In the genomic region with DNA sequence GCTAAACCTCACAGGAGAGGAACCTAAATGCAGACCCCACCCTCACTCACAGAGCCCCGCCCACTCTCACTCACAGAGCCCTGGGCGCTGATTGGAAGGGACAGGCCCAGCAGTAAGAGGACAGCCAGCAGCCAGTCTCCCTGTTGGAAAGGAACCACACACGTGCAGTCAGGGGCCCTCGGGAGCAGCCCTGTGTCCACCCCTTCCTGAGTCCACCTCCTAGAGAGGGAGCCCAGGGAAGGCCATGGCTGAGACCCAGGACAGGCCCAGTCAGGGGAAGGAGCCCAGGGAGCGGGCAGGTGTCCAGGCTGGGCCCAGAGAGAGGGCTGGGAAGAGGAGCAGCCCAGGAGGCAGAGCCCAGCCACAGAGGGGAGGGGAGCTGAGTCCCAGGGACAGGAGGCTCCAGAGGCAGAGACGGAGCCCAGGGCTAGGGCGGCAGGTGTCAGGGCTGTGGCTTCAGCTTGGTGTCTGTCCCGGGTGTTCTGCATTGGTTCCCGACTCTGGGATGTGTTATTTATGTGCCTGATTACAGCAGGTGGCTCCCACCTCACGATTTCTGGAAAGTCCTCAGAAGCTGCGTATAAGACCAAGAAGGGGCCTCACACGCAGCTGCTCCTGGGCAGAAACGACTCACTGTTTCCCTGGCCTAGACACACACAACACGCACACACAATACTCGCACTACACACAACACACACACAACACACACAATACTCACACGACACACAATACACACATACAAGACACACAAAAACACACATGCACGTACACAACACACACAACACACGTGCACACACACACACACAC, we compare ENCODE assay signal across 10 cellular contexts. TPM values are rescaled to one million over a fixed set of nuclear protein-coding genes. Genes with fewer than 3 reads are reported as not detected.
A peak's percentile ranks its signal among the peaks of the same experiment; 100 is the strongest.
DNase-seq lines count a peak whose midpoint lies in the region; ATAC-seq and TF ChIP-seq lines count a peak whose summit lies in the region.
"Had no signal": no experiment of that assay in that cellular context is flagged by ENCODE, and none has a peak within 500 bp of the region (broad histone marks: within the 10 kb centered on the region; RNA-seq: fewer than 3 reads in every experiment).

No MANE protein-coding gene starts in this region.

- no peak overlapping the region for H3K27ac ChIP-seq in left ventricle myocardium inferior (replicated peaks)
- no peak overlapping the region for H3K27ac ChIP-seq in esophagus squamous epithelium

- DNase-seq in NCI-H510A treated with DMSO at 0.1 percent for 48 hours (lab: John Stamatoyannopoulos, UW) (peak; percentile 24), NCI-H510A (lab: John Stamatoyannopoulos, UW) (no peak), T-helper 17 cell (no peak), left ventricle myocardium inferior (peak; percentile 27), retina (peak; percentile 59), esophagus squamous epithelium (lab: John Stamatoyannopoulos, UW) (no peak), superior temporal gyrus (ENCODE audit: extremely low spot score) (no peak), NCI-H1092 treated with DMSO at 0.1 percent for 48 hours (lab: John Stamatoyannopoulos, UW) (no peak)
- DNase-seq: MV-4-11; stimulated activated CD4-positive, alpha-beta T cell treated with anti-CD3 and anti-CD28 coated beads, Interleukin-4, amount 100 ng/mL, for 24 hours had no signal

- H3K27ac Mint-ChIP-seq in T-helper 17 cell, result peak overlapping the region; percentile 98

- H3K27me3 ChIP-seq in left ventricle myocardium inferior (ENCODE audit: low read depth) (peaks cover 6% of the 10 kb centered on the region), esophagus squamous epithelium (peaks cover 0 to 11% (median 0%) of the 10 kb centered on the region in 4 donors)

- H3K4me1 Mint-ChIP-seq in T-helper 17 cell, result peaks cover 42% of the 10 kb centered on the region

- peak overlapping the region; percentile 43 for H3K4me3 Mint-ChIP-seq in T-helper 17 cell

- H3K4me1 ChIP-seq in left ventricle myocardium inferior, result peaks cover 9% of the 10 kb centered on the region
- H3K4me1 ChIP-seq in esophagus squamous epithelium, result peaks cover 0 to 16% (median 0%) of the 10 kb centered on the region in 3 donors

- 58 to 68% methylated on average over 6 to 8 of the region's 18 CpGs for WGBS in esophagus squamous epithelium, 2 donors

- no peak for TF ChIP-seq POLR2A in esophagus squamous epithelium (IDR thresholded peaks at IDR 0.05)

- H3K9me3 ChIP-seq in T-helper 17 cell (ENCODE audit: control insufficient read depth, low read length, poor library complexity, severe bottlenecking) (no peaks in the 10 kb centered on the region), left ventricle myocardium inferior (replicated peaks) (no peaks in the 10 kb centered on the region), esophagus squamous epithelium (no peaks in the 10 kb centered on the region)

- H3K36me3 Mint-ChIP-seq in T-helper 17 cell (ENCODE audit: low read depth), result peaks cover 5% of the 10 kb centered on the region

- no peak for ATAC-seq in T-helper 17 cell

- no peak for TF ChIP-seq CTCF in left ventricle myocardium inferior (IDR thresholded peaks at IDR 0.05; ENCODE audit: borderline replicate concordance)
- no peak for TF ChIP-seq CTCF in esophagus squamous epithelium (IDR thresholded peaks at IDR 0.05)

- intact Hi-C loops in left ventricle myocardium inferior (cut with micrococcal nuclease) (no loop called here), esophagus squamous epithelium (cut with DNase I) (no loop called here)

- no peaks in the 10 kb centered on the region for H3K27me3 Mint-ChIP-seq in T-helper 17 cell

- no peak overlapping the region for H3K4me3 ChIP-seq in left ventricle myocardium inferior
- H3K4me3 ChIP-seq in esophagus squamous epithelium, result no peak overlapping the region

- H3K36me3 ChIP-seq in left ventricle myocardium inferior, result no peaks in the 10 kb centered on the region
- no peaks in the 10 kb centered on the region for H3K36me3 ChIP-seq in esophagus squamous epithelium

RNA-seq across cellular contexts. Expression of a gene that starts 9.0 kb away (rescaled TPM):
- total RNA-seq in T-helper 17 cell, result 1 to 10 TPM; 1.4 to 4.4 TPM
- 0.41 TPM for total RNA-seq in left ventricle myocardium inferior
- under 1 TPM in 2 of 4 donors, not detected in 2; 0.92 to 0.95 TPM for total RNA-seq in esophagus squamous epithelium

RNA-seq across cellular contexts. Expression of a gene that starts 11.0 kb away (rescaled TPM):
- total RNA-seq in T-helper 17 cell, result 10 to 100 TPM; 21.5 to 24.6 TPM
- total RNA-seq in left ventricle myocardium inferior, result 4.2 TPM
- 10 to 100 TPM in 2 of 4 donors, 1 to 10 TPM in 1, under 1 TPM in 1; 0.91 to 12.1 (median 6.5) TPM for total RNA-seq in esophagus squamous epithelium

RNA-seq across cellular contexts. Expression of a gene that starts 47.4 kb away (rescaled TPM):
- total RNA-seq in T-helper 17 cell (10 to 100 TPM; 11.7 to 13.5 TPM), left ventricle myocardium inferior (4.8 TPM), esophagus squamous epithelium (1 to 10 TPM in 3 of 4 donors, under 1 TPM in 1; 0.44 to 2.7 (median 2.2) TPM)

Comparison
In these comparisons a context has a peak if more than half of its experiments do, and no peak if none do; other contexts are left out.
1. DNase-seq: peak in NCI-H510A treated with DMSO at 0.1 percent for 48 hours (single experiment), left ventricle myocardium inferior (single experiment) and retina (single experiment); none in NCI-H510A (single experiment), T-helper 17 cell (0 of 3), esophagus squamous epithelium (single experiment), superior temporal gyrus (single experiment) and NCI-H1092 treated with DMSO at 0.1 percent for 48 hours (single experiment).